In genomic region chr3:69318410-69318809, GRCh38 we compare ENCODE assay signal across 21 cellular contexts.
DNase-seq lines count a peak whose midpoint lies in the region; ATAC-seq and TF ChIP-seq lines count a peak whose summit lies in the region.
"Had no signal": no experiment of that assay in that cellular context is flagged by ENCODE, and none has a peak within 500 bp of the region (broad histone marks: within the 10 kb centered on the region; RNA-seq: fewer than 3 reads in every experiment).

No MANE protein-coding gene starts in this region.

- H3K27ac ChIP-seq in SK-N-SH (ENCODE audit: low read depth in 2 of 2, low read length in 1 of 2) (no peak overlapping the region), dorsolateral prefrontal cortex (peak overlapping the region in 57 of 59 donors; percentile 24 to 99 (median 96)), substantia nigra (ENCODE audit: low read depth, low read length, poor library complexity, severe bottlenecking) (peak overlapping the region; percentile 71)
- H3K27ac ChIP-seq: 22Rv1, A549 had no signal

- intact Hi-C loops in dorsolateral prefrontal cortex (cut with DNase I), result loop anchor here in 1 of 2 donors (10.0 kb wide), 1 partner anchor 356 kb away; no protein-coding TSS in a partner anchor

- TF ChIP-seq EP300 in SK-N-SH (IDR thresholded peaks at IDR 0.05; ENCODE audit: borderline replicate concordance in 1 of 2, low read depth in 1 of 2, low read length in 1 of 2), result no peak

- no peak overlapping the region for H3K9ac ChIP-seq in SK-N-SH

- POLR2A ChIA-PET in SK-N-SH (lab: Yijun Ruan, JAX), result no interaction called here

- no peak overlapping the region for H2AFZ ChIP-seq in SK-N-SH (ENCODE audit: low read depth)
- H2AFZ ChIP-seq: GM23338 had no signal

- in situ Hi-C loops in GM13976 (cut with MboI; ENCODE audit: low sequenced_read_pairs, unreplicated experiment) (loop anchor here (25.0 kb wide), 1 partner anchor 344 kb away; no protein-coding TSS in a partner anchor), ACHN (cut with HindIII; ENCODE audit: low pct_ligation_motif_present, low pct_unique_long_range_greater_than_20kb, low sequenced_read_pairs) (no loop called here)

- TF ChIP-seq RAD21 in SK-N-SH (IDR thresholded peaks at IDR 0.05; ENCODE audit: low read length), result no peak

- no peak for ATAC-seq in SK-N-SH treated with all-trans-retinoic acid at 6 μM for 48 hours
- ATAC-seq in GM19023 (IDR thresholded peaks at IDR 0.05; ENCODE audit: unreplicated experiment), result no peak
- ATAC-seq: A549, GM23338, HepG2 had no signal

- no peaks in the 10 kb centered on the region for H4K20me1 ChIP-seq in SK-N-SH (ENCODE audit: insufficient read depth)

- no peaks in the 10 kb centered on the region; a peak in 1 of 4 replicates for H3K4me1 ChIP-seq in SK-N-SH (ENCODE audit: control insufficient read depth in 1 of 2, insufficient read depth in 2 of 2, low read depth in 1 of 2, low read length in 1 of 2)
- H3K4me1 ChIP-seq: A549 had no signal

- no peaks in the 10 kb centered on the region for H3K27me3 ChIP-seq in SK-N-SH (ENCODE audit: insufficient read depth)
- H3K27me3 ChIP-seq in dorsolateral prefrontal cortex, result peaks cover 0 to 5% (median 0%) of the 10 kb centered on the region in 45 donors

- H3K4me3 ChIP-seq in SK-N-SH (ENCODE audit: low read depth in 2 of 2, low read length in 1 of 2) (no peak overlapping the region), dorsolateral prefrontal cortex (no peak overlapping the region)
- H3K4me3 ChIP-seq: A549, GM23338 had no signal

- TF ChIP-seq CTCF in SK-N-SH (IDR thresholded peaks at IDR 0.05), result no peak
- TF ChIP-seq CTCF in dorsolateral prefrontal cortex (IDR thresholded peaks at IDR 0.05 in 54 of 56, conservative IDR thresholded peaks at IDR 0.05 in 2 of 56; ENCODE audit: low read depth in 1 of 56, partially characterized antibody in 56 of 56), result no peak
- TF ChIP-seq CTCF in GM13976 (IDR thresholded peaks at IDR 0.05; ENCODE audit: borderline replicate concordance, control extremely low read depth, extremely low read depth, insufficient read depth, missing control alignments), result no peak

- no peaks in the 10 kb centered on the region for H3K79me2 ChIP-seq in SK-N-SH (ENCODE audit: insufficient read depth)

- CTCF ChIA-PET in SK-N-SH (lab: Yijun Ruan, JAX), result interaction anchor here (1.4 to 6.1 kb wide), 4 partner anchors 8 to 357 kb away, joined by 5 to 33 read pairs (median 15); no protein-coding TSS in a partner anchor

- H3K36me3 ChIP-seq in SK-N-SH (replicated peaks in 1 of 2; ENCODE audit: control insufficient read depth in 1 of 2, insufficient read depth in 2 of 2, low read length in 1 of 2), result no peaks in the 10 kb centered on the region

- no peaks in the 10 kb centered on the region for H3K9me3 ChIP-seq in SK-N-SH
- H3K9me3 ChIP-seq: A549 had no signal

- H3K9me2 ChIP-seq in SK-N-SH, result no peaks in the 10 kb centered on the region

- DNase-seq in SK-N-SH (peak; percentile 36), dorsolateral prefrontal cortex (no peak), substantia nigra (lab: John Stamatoyannopoulos, UW) (no peak), GM13976 (ENCODE audit: low spot score) (no peak), ACHN (no peak)
- DNase-seq: C1 segment of cervical spinal cord; CD4-positive, CD25-positive, alpha-beta regulatory T cell; CD8-positive, alpha-beta memory T cell; COR-L47; DMS 273 treated with DMSO at 0.1 percent for 48 hours; DMS53; DND-41; EL; HCEC 1CT; KBM-7 had no signal

- H3K4me2 ChIP-seq in SK-N-SH, result no peak overlapping the region
- H3K4me2 ChIP-seq: A549, GM23338 had no signal

- H3F3A ChIP-seq in SK-N-SH (replicated peaks; ENCODE audit: insufficient read depth), result no peaks in the 10 kb centered on the region

- WGBS in SK-N-SH (ENCODE audit: low lambda C conversion rate), result 90% methylated on average over 5 of the region's 5 CpGs

TF ChIP-seq in SK-N-SH, 30 proteins besides CTCF, POLR2A, EP300 and RAD21:
- TF ChIP-seq GATA2 (CRISPR knock-in tag; IDR thresholded peaks at IDR 0.05) (peak; percentile 44; the same call in 1 of the 2 replicates), YY1 (IDR thresholded peaks at IDR 0.05; ENCODE audit: low read depth) (no peak), FOSL2 (IDR thresholded peaks at IDR 0.05; ENCODE audit: borderline replicate concordance, low read depth) (no peak)
TF ChIP-seq in SK-N-SH: peak in this region for 1.

TF ChIP-seq in SK-N-SH treated with all-trans-retinoic acid at 6 μM for 48 hours, 23 proteins besides CTCF, POLR2A, EP300 and RAD21:
- TF ChIP-seq SNAI2 (CRISPR knock-in tag; IDR thresholded peaks at IDR 0.05), result no peak
- TF ChIP-seq CREB5 (CRISPR knock-in tag; IDR thresholded peaks at IDR 0.05; ENCODE audit: low read depth), result no peak
- TF ChIP-seq, protein P1, sequence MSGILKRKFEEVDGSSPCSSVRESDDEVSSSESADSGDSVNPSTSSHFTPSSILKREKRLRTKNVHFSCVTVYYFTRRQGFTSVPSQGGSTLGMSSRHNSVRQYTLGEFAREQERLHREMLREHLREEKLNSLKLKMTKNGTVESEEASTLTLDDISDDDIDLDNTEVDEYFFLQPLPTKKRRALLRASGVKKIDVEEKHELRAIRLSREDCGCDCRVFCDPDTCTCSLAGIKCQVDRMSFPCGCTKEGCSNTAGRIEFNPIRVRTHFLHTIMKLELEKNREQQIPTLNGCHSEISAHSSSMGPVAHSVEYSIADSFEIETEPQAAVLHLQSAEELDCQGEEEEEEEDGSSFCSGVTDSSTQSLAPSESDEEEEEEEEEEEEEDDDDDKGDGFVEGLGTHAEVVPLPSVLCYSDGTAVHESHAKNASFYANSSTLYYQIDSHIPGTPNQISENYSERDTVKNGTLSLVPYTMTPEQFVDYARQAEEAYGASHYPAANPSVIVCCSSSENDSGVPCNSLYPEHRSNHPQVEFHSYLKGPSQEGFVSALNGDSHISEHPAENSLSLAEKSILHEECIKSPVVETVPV (CRISPR knock-in tag; IDR thresholded peaks at IDR 0.05), result no peak
- TF ChIP-seq RARB (CRISPR knock-in tag; IDR thresholded peaks at IDR 0.05), result no peak
- TF ChIP-seq OSR1 (CRISPR knock-in tag; IDR thresholded peaks at IDR 0.05), result no peak
- no peak for TF ChIP-seq ZNF8 (CRISPR knock-in tag; IDR thresholded peaks at IDR 0.05)
- TF ChIP-seq CSDC2 (CRISPR knock-in tag; IDR thresholded peaks at IDR 0.05), result no peak
- TF ChIP-seq ZC3H10 (CRISPR knock-in tag; IDR thresholded peaks at IDR 0.05), result no peak
- no peak for TF ChIP-seq GLIS3 (CRISPR knock-in tag; IDR thresholded peaks at IDR 0.05)
- TF ChIP-seq, protein P2, sequence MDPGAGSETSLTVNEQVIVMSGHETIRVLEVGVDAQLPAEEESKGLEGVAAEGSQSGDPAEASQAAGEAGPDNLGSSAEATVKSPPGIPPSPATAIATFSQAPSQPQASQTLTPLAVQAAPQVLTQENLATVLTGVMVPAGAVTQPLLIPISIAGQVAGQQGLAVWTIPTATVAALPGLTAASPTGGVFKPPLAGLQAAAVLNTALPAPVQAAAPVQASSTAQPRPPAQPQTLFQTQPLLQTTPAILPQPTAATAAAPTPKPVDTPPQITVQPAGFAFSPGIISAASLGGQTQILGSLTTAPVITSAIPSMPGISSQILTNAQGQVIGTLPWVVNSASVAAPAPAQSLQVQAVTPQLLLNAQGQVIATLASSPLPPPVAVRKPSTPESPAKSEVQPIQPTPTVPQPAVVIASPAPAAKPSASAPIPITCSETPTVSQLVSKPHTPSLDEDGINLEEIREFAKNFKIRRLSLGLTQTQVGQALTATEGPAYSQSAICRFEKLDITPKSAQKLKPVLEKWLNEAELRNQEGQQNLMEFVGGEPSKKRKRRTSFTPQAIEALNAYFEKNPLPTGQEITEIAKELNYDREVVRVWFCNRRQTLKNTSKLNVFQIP (CRISPR knock-in tag; IDR thresholded peaks at IDR 0.05; ENCODE audit: borderline replicate concordance, low read depth), result no peak
- no peak for TF ChIP-seq BACH2 (CRISPR knock-in tag; IDR thresholded peaks at IDR 0.05; ENCODE audit: borderline replicate concordance)
- no peak for TF ChIP-seq ZNF565 (CRISPR knock-in tag; conservative IDR thresholded peaks at IDR 0.05; ENCODE audit: low read depth)
- TF ChIP-seq ZFP3 (CRISPR knock-in tag; IDR thresholded peaks at IDR 0.05), result no peak
- TF ChIP-seq TCF4 (CRISPR knock-in tag; IDR thresholded peaks at IDR 0.05; ENCODE audit: borderline replicate concordance), result no peak
- no peak for TF ChIP-seq ARNTL (CRISPR knock-in tag; IDR thresholded peaks at IDR 0.05; ENCODE audit: borderline replicate concordance, low read depth)
- TF ChIP-seq PPARA (CRISPR knock-in tag; IDR thresholded peaks at IDR 0.05; ENCODE audit: borderline replicate concordance), result no peak
- no peak for TF ChIP-seq ZFP30 (CRISPR knock-in tag; IDR thresholded peaks at IDR 0.05)
TF ChIP-seq in SK-N-SH treated with all-trans-retinoic acid at 6 μM for 48 hours: peak in this region for 0.

Comparison
In these comparisons a context has a peak if more than half of its experiments do, and no peak if none do; other contexts are left out.
1. H3K27ac ChIP-seq: peak in dorsolateral prefrontal cortex (57 of 59) and substantia nigra (single experiment); none in SK-N-SH (0 of 2).